25 cellular contexts compared by ENCODE assay signal in the genomic region with DNA sequence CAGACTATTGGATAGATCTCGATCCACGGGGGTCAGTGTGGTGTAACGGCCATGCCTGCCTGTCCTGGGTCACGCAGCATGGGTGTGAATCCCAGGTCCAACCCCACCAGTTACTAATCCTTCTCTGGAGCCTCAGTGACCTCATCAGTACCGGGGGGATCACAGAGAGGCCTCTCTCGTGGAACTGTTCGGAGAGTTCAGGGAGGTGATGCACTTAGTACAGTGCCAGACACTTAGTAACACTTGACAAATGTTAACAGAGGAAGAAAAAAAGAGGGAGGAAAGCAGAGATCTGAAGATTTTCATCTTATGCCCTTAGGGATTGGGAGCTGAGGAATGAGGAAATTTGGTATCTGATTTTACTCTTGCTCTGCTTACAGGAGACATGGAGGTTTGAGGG. TPM values are rescaled to one million over a fixed set of nuclear protein-coding genes. Genes with fewer than 3 reads are reported as not detected.
A peak's percentile ranks its signal among the peaks of the same experiment; 100 is the strongest.
DNase-seq lines count a peak whose midpoint lies in the region; ATAC-seq and TF ChIP-seq lines count a peak whose summit lies in the region.
"Had no signal": no experiment of that assay in that cellular context is flagged by ENCODE, and none has a peak within 500 bp of the region (broad histone marks: within the 10 kb centered on the region; RNA-seq: fewer than 3 reads in every experiment).

No MANE protein-coding gene starts in this region.

- H3K4me1 Mint-ChIP-seq in GM23338 = peaks cover 67% of the 10 kb centered on the region
- H3K4me1 Mint-ChIP-seq: activated CD4-positive, alpha-beta T cell treated with anti-CD3 and anti-CD28 coated beads, Interleukin-2, amount 10 ng/mL, durations not matched to agents 7 days and 5 days had no signal

- H3K27ac ChIP-seq in Panc1 (ENCODE audit: low read length) = peak overlapping the region; percentile 70
- H3K27ac ChIP-seq in foreskin keratinocyte = no peak overlapping the region
- H3K27ac ChIP-seq in trophoblast cell (ENCODE audit: low read depth, low read length) = peak overlapping the region; percentile 100
- H3K27ac ChIP-seq in GM23338 (ENCODE audit: low read depth) = no peak overlapping the region
- H3K27ac ChIP-seq in right lobe of liver = no peak overlapping the region
- H3K27ac ChIP-seq: BLaER1 treated with 17β-estradiol and CSF1 and Interleukin-3, amounts not matched to agents 10 nM and 100 nM; prostate gland had no signal

- peaks cover 71% of the 10 kb centered on the region for H3K79me1 ChIP-seq in trophoblast cell (ENCODE audit: low read length)

- no peak overlapping the region for H2AFZ ChIP-seq in trophoblast cell (ENCODE audit: insufficient read depth, low read length, poor library complexity)
- no peak overlapping the region for H2AFZ ChIP-seq in GM23338

- H2AK5ac ChIP-seq in trophoblast cell (ENCODE audit: low read length) = no peak overlapping the region

- TF ChIP-seq CTCF in Panc1 (IDR thresholded peaks at IDR 0.05) (no peak), foreskin keratinocyte (conservative IDR thresholded peaks at IDR 0.05) (no peak), GM23338 (conservative IDR thresholded peaks at IDR 0.05; ENCODE audit: low read depth in 2 of 2) (no peak), right lobe of liver (IDR thresholded peaks at IDR 0.05) (no peak)

- peak overlapping the region; percentile 99 for H3K14ac ChIP-seq in trophoblast cell (ENCODE audit: low read length)

- H3K4me1 ChIP-seq in Panc1 (ENCODE audit: control insufficient read depth, insufficient read depth, low read length) (no peaks in the 10 kb centered on the region), foreskin keratinocyte (no peaks in the 10 kb centered on the region), trophoblast cell (ENCODE audit: control insufficient read depth in 1 of 2, insufficient read depth in 2 of 2, low read length in 2 of 2) (peaks cover 49 to 63% of the 10 kb centered on the region in 2 experiments), GM23338 (ENCODE audit: insufficient read depth) (peaks cover 27% of the 10 kb centered on the region), right lobe of liver (peaks cover 0 to 19% (median 2%) of the 10 kb centered on the region in 4 donors)
- H3K4me1 ChIP-seq: prostate gland had no signal

- H4K91ac ChIP-seq in trophoblast cell (ENCODE audit: low read depth, low read length) = peak overlapping the region; percentile 100

- H3K27ac Mint-ChIP-seq in GM23338 = no peak overlapping the region
- H3K27ac Mint-ChIP-seq: activated CD4-positive, alpha-beta T cell treated with anti-CD3 and anti-CD28 coated beads, Interleukin-2, amount 10 ng/mL, durations not matched to agents 7 days and 5 days; activated naive CD4-positive, alpha-beta T cell treated with anti-CD3 and anti-CD28 coated beads, Interleukin-2, amount 50 U/mL, for 72 hours had no signal

- H3K79me2 ChIP-seq in trophoblast cell (ENCODE audit: control insufficient read depth, insufficient read depth, low read length, poor library complexity) (peaks cover 16% of the 10 kb centered on the region), GM23338 (replicated peaks; ENCODE audit: insufficient read depth) (no peaks in the 10 kb centered on the region)

- H4K8ac ChIP-seq in trophoblast cell (ENCODE audit: low read depth, low read length) = peak overlapping the region; percentile 95

- H3K9me3 ChIP-seq in Panc1 (ENCODE audit: control insufficient read depth, insufficient read depth, low read depth, low read length) (no peaks in the 10 kb centered on the region), trophoblast cell (ENCODE audit: insufficient read depth, low read depth, low read length) (no peaks in the 10 kb centered on the region), right lobe of liver (no peaks in the 10 kb centered on the region)
- H3K9me3 ChIP-seq: BLaER1 treated with 17β-estradiol and CSF1 and Interleukin-3, amounts not matched to agents 10 nM and 100 nM; prostate gland had no signal

- POLR2A ChIA-PET in Panc1 (lab: Charles Lee) = no interaction called here

- WGBS in trophoblast cell (ENCODE audit: extremely low coverage, insufficient coverage, insufficient read length) = no CpG with 5 or more reads among the region's 7 CpGs
- 96% methylated on average over 6 of the region's 7 CpGs for WGBS in right lobe of liver (ENCODE audit: insufficient coverage, low coverage, low lambda C conversion rate, missing lambda C conversion rate)

- in situ Hi-C loops in Panc1 (cut with HindIII; ENCODE audit: low pct_unique_long_range_greater_than_20kb, low sequenced_read_pairs) = no loop called here

- peaks cover 35% of the 10 kb centered on the region for H3K27me3 Mint-ChIP-seq in GM23338 (ENCODE audit: insufficient read depth, low read depth, poor library complexity)

- H3K9me3 Mint-ChIP-seq in GM23338 = no peaks in the 10 kb centered on the region; the same call in 1 of the 3 replicates
- H3K9me3 Mint-ChIP-seq: activated CD4-positive, alpha-beta T cell treated with anti-CD3 and anti-CD28 coated beads, Interleukin-2, amount 10 ng/mL, durations not matched to agents 7 days and 5 days; activated naive CD4-positive, alpha-beta T cell treated with anti-CD3 and anti-CD28 coated beads, Interleukin-2, amount 50 U/mL, for 72 hours had no signal

- peak overlapping the region; percentile 100 for H2BK120ac ChIP-seq in trophoblast cell (ENCODE audit: insufficient read depth, low read length, poor library complexity)

- H3K4me3 Mint-ChIP-seq in GM23338 = no peak overlapping the region
- H3K4me3 Mint-ChIP-seq: activated CD4-positive, alpha-beta T cell treated with anti-CD3 and anti-CD28 coated beads, Interleukin-2, amount 10 ng/mL, durations not matched to agents 7 days and 5 days had no signal

- no peaks in the 10 kb centered on the region for H3K36me3 Mint-ChIP-seq in GM23338 (ENCODE audit: low read depth)
- H3K36me3 Mint-ChIP-seq: activated naive CD4-positive, alpha-beta T cell treated with anti-CD3 and anti-CD28 coated beads, Interleukin-2, amount 50 U/mL, for 72 hours had no signal

- no peak overlapping the region for H4K12ac ChIP-seq in trophoblast cell (ENCODE audit: low read depth, low read length)

- H2BK5ac ChIP-seq in trophoblast cell (ENCODE audit: low read depth, low read length, poor library complexity) = peak overlapping the region; percentile 100

- no peak overlapping the region for H3K18ac ChIP-seq in trophoblast cell (ENCODE audit: low read length)

- no TSS peak for BruUV-seq in Panc1 (replicated peaks; lab: Mats Ljungman, UMichigan)

- H3K9ac ChIP-seq in trophoblast cell (ENCODE audit: low read length) = no peak overlapping the region
- H3K9ac ChIP-seq: BLaER1 treated with 17β-estradiol and CSF1 and Interleukin-3, amounts not matched to agents 10 nM and 100 nM had no signal

- no peaks in the 10 kb centered on the region for H4K20me1 ChIP-seq in GM23338 (replicated peaks; ENCODE audit: insufficient read depth)

- intact Hi-C loops in Panc1 (cut with micrococcal nuclease; ENCODE audit: unreplicated experiment) = no loop called here
- intact Hi-C loops in right lobe of liver (cut with DNase I) = no loop called here

- peak; percentile 84 for DNase-seq in EH (ENCODE audit: low read depth)
- no peak for DNase-seq in Panc1 (ENCODE audit: low read depth, low spot score)
- DNase-seq in foreskin keratinocyte = peak in 1 of 2 donors; percentile 42
- peak; percentile 84 to 93 for DNase-seq in trophoblast cell
- DNase-seq in GM23338 (ENCODE audit: low spot score) = no peak
- no peak for DNase-seq in NCI-H1092 treated with DMSO at 0.1 percent for 48 hours (lab: John Stamatoyannopoulos, UW)
- no peak for DNase-seq in right lobe of liver
- DNase-seq: activated CD4-positive, alpha-beta T cell treated with anti-CD3 and anti-CD28 coated beads, Interleukin-2, amount 10 ng/mL, durations not matched to agents 7 days and 5 days; Calu3; DND-41; foreskin melanocyte; hypothalamus; NCI-H1105 treated with DMSO at 0.1 percent for 48 hours; NCI-H2081; NCI-H446; SHP77; stimulated activated CD4-positive, alpha-beta T cell treated with anti-CD3 and anti-CD28 coated beads, Interleukin-2, amount 100 ng/mL, for 24 hours; T-helper 9 cell had no signal

- H2BK12ac ChIP-seq in trophoblast cell (ENCODE audit: low read length) = peak overlapping the region; percentile 99

- CTCF ChIA-PET in Panc1 (lab: Charles Lee) = interaction anchor here (0.6 kb wide), 1 partner anchor 316 kb away, joined by 5 read pairs; no protein-coding TSS in a partner anchor

- ATAC-seq in Panc1 (no peak), foreskin keratinocyte (peak; percentile 20), GM23338 (no peak), HG03439 (IDR thresholded peaks at IDR 0.05; ENCODE audit: unreplicated experiment) (no peak), right lobe of liver (no peak)
- ATAC-seq: activated naive CD4-positive, alpha-beta T cell treated with anti-CD3 and anti-CD28 coated beads, Interleukin-2, amount 50 U/mL, for 72 hours had no signal

- no peak overlapping the region for H3K23ac ChIP-seq in trophoblast cell (ENCODE audit: low read length)

- H3K27me3 ChIP-seq in Panc1 (ENCODE audit: control insufficient read depth, insufficient read depth, low read length) = no peaks in the 10 kb centered on the region
- H3K27me3 ChIP-seq in foreskin keratinocyte = peaks cover 4% of the 10 kb centered on the region
- H3K27me3 ChIP-seq in trophoblast cell (ENCODE audit: insufficient read depth, low read length) = no peaks in the 10 kb centered on the region
- H3K27me3 ChIP-seq in GM23338 (ENCODE audit: insufficient read depth) = peaks cover 18% of the 10 kb centered on the region; the same call in 1 of the 2 replicates
- no peaks in the 10 kb centered on the region for H3K27me3 ChIP-seq in right lobe of liver

- no peaks in the 10 kb centered on the region for H3F3A ChIP-seq in GM23338 (replicated peaks; ENCODE audit: low read depth)

- no peak overlapping the region for H3K4me2 ChIP-seq in trophoblast cell (ENCODE audit: low read length)
- H3K4me2 ChIP-seq in GM23338 = no peak overlapping the region

- H3K4me3 ChIP-seq in Panc1 (ENCODE audit: low read depth in 2 of 2, low read length in 2 of 2) = no peak overlapping the region
- no peak overlapping the region for H3K4me3 ChIP-seq in trophoblast cell (ENCODE audit: low read depth, low read length)
- no peak overlapping the region for H3K4me3 ChIP-seq in GM23338
- no peak overlapping the region for H3K4me3 ChIP-seq in right lobe of liver
- H3K4me3 ChIP-seq: BLaER1 treated with 17β-estradiol and CSF1 and Interleukin-3, amounts not matched to agents 10 nM and 100 nM; prostate gland; skin epidermis had no signal

- H3K9me2 ChIP-seq in GM23338 (ENCODE audit: insufficient read depth) = no peaks in the 10 kb centered on the region

- no peak overlapping the region for H3K4ac ChIP-seq in trophoblast cell (ENCODE audit: low read depth, low read length)

- no peak for TF ChIP-seq POLR2A in right lobe of liver (IDR thresholded peaks at IDR 0.05)

- H3K36me3 ChIP-seq in Panc1 (ENCODE audit: control insufficient read depth, insufficient read depth, low read length) = no peaks in the 10 kb centered on the region
- H3K36me3 ChIP-seq in trophoblast cell (ENCODE audit: control insufficient read depth in 1 of 2, insufficient read depth in 2 of 2, low read length in 2 of 2) = no peaks in the 10 kb centered on the region
- H3K36me3 ChIP-seq in GM23338 (ENCODE audit: insufficient read depth) = no peaks in the 10 kb centered on the region
- no peaks in the 10 kb centered on the region for H3K36me3 ChIP-seq in right lobe of liver
- H3K36me3 ChIP-seq: BLaER1 treated with 17β-estradiol and CSF1 and Interleukin-3, amounts not matched to agents 10 nM and 100 nM; prostate gland had no signal

RNA-seq across cellular contexts. Expression of a gene that starts 2.9 kb away (rescaled TPM):
- total RNA-seq in Panc1 (2021; ENCODE audit: unreplicated experiment) = 1.5 TPM
- polyA plus RNA-seq in Panc1 (2012; ENCODE audit: insufficient read length) = 3.2 TPM
- 0.03 TPM in 1 of 2 replicates, not detected in the other for total RNA-seq in foreskin keratinocyte
- 0.02 TPM in 1 of 2 replicates, not detected in the other for polyA plus RNA-seq in foreskin keratinocyte
- polyA plus RNA-seq in trophoblast cell (2013) = 7.2 and 7.4 TPM in 2 replicates
- 0.08 TPM in 1 of 2 replicates, not detected in the other for total RNA-seq in GM23338 (2014; rRNA removed; shearing (Covaris generic))
- polyA plus RNA-seq in GM23338 (2016; fragmentation: Nextera tagmentation; extraction: Ambion mirVana) = not detected in 2 replicates
- total RNA-seq in right lobe of liver = under 1 TPM; 0.49 to 0.99 (median 0.75) TPM
- total RNA-seq: activated CD4-positive, alpha-beta T cell treated with anti-CD3 and anti-CD28 coated beads, Interleukin-2, amount 10 ng/mL, durations not matched to agents 7 days and 5 days; activated naive CD4-positive, alpha-beta T cell treated with anti-CD3 and anti-CD28 coated beads, Interleukin-2, amount 50 U/mL, for 72 hours; epithelial cell of proximal tubule; OCI-LY7 had no signal

Comparison
In these comparisons a context has a peak if more than half of its experiments do, and no peak if none do; other contexts are left out.
1. DNase-seq: peak in EH (single experiment) and trophoblast cell (2 of 2); none in Panc1 (single experiment), GM23338 (single experiment), NCI-H1092 treated with DMSO at 0.1 percent for 48 hours (single experiment) and right lobe of liver (0 of 3).
2. H3K27ac ChIP-seq: peak in Panc1 (single experiment) and trophoblast cell (single experiment); none in foreskin keratinocyte (single experiment), GM23338 (single experiment) and right lobe of liver (0 of 3).